In the genomic region with DNA sequence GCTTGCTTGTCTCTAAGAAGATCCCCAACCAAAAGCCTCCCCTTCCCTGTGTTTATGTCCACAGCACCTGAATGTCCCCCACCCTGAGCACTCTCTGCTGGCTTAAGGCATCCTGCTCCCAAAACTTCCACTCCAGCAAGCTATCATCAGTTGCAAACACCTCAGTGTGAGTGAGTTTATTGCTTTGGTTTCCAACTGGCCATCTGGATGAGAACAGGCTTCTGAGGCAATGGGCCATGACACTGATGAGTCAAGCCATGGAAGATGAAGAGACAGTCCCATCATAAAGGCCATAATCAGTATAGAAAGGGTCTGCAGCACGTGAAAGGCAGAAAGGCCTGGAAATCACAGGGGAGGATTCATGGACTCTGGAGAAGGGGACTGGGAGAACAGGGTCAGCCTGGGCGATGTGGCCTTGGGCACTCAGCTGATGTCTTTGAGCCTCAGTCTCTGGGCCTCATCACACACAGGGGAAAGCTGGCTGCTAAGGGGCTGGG, we compare ENCODE assay signal across 22 cellular contexts. TPM values are rescaled to one million over a fixed set of nuclear protein-coding genes. Genes with fewer than 3 reads are reported as not detected.
"Had no signal": no experiment of that assay in that cellular context is flagged by ENCODE, and none has a peak within 500 bp of the region (broad histone marks: within the 10 kb centered on the region; RNA-seq: fewer than 3 reads in every experiment).

No MANE protein-coding gene starts in this region.

- H3K9me3 Mint-ChIP-seq: activated CD4-positive, alpha-beta memory T cell treated with anti-CD3 and anti-CD28 coated beads, Interleukin-2, amount 10 ng/mL, durations not matched to agents 7 days and 5 days; activated T-cell treated with anti-CD3 and anti-CD28 coated beads, Interleukin-2, amount 50 U/mL, for 24 hours had no signal

- ATAC-seq: right cardiac atrium had no signal

- H3K27ac Mint-ChIP-seq: activated CD4-positive, alpha-beta memory T cell treated with anti-CD3 and anti-CD28 coated beads, Interleukin-2, amount 10 ng/mL, durations not matched to agents 7 days and 5 days; activated CD4-positive, alpha-beta T cell treated with anti-CD3 and anti-CD28 coated beads, Interleukin-2, amount 10 ng/mL, durations not matched to agents 7 days and 5 days; activated T-cell treated with anti-CD3 and anti-CD28 coated beads, Interleukin-2, amount 50 U/mL, for 24 hours had no signal

- H3K36me3 ChIP-seq: brain microvascular endothelial cell, esophagus squamous epithelium, transverse colon had no signal

- H3K4me3 Mint-ChIP-seq: activated CD4-positive, alpha-beta memory T cell treated with anti-CD3 and anti-CD28 coated beads, Interleukin-2, amount 10 ng/mL, durations not matched to agents 7 days and 5 days; activated CD4-positive, alpha-beta T cell treated with anti-CD3 and anti-CD28 coated beads, Interleukin-2, amount 10 ng/mL, durations not matched to agents 7 days and 5 days; activated T-cell treated with anti-CD3 and anti-CD28 coated beads, Interleukin-2, amount 50 U/mL, for 24 hours had no signal

- DNase-seq: activated CD4-positive, alpha-beta memory T cell treated with anti-CD3 and anti-CD28 coated beads, Interleukin-2, amount 10 ng/mL, durations not matched to agents 7 days and 5 days; activated CD4-positive, alpha-beta T cell treated with anti-CD3 and anti-CD28 coated beads for 1 hour; activated CD4-positive, alpha-beta T cell treated with anti-CD3 and anti-CD28 coated beads, Interleukin-2, amount 10 ng/mL, durations not matched to agents 7 days and 5 days; activated CD8-positive, alpha-beta memory T cell treated with anti-CD3 and anti-CD28 coated beads, Interleukin-2, amount 50 U/mL, for 48 hours; activated gamma-delta T cell treated with Interleukin-2 at 50 U/mL for 16 hours; activated naive CD4-positive, alpha-beta T cell treated with anti-CD3 and anti-CD28 coated beads, Interleukin-2, amount 50 U/mL, for 16 hours; activated T-cell treated with anti-CD3 and anti-CD28 coated beads, Interleukin-2, amount 50 U/mL, for 24 hours; amniotic stem cell; brain microvascular endothelial cell; esophagus squamous epithelium; glutamatergic neuron; islet precursor cell; left ventricle myocardium inferior; mesendoderm; right cardiac atrium; stimulated activated CD4-positive, alpha-beta T cell treated with anti-CD3 and anti-CD28 coated beads, Interleukin-2, amount 100 ng/mL, for 48 hours; stimulated activated naive CD4-positive, alpha-beta T cell treated with Interleukin-2 at 50 U/mL for 16 hours; T-helper 2 cell; transverse colon had no signal

- H3K27ac ChIP-seq: brain microvascular endothelial cell, esophagus squamous epithelium, transverse colon had no signal

- H3K4me3 ChIP-seq: esophagus squamous epithelium, left ventricle myocardium inferior, lung, transverse colon had no signal

- H3K27me3 ChIP-seq: brain microvascular endothelial cell, transverse colon had no signal

- H3K9me3 ChIP-seq: esophagus squamous epithelium, transverse colon had no signal

- FAIRE-seq: astrocyte, frontal cortex had no signal

RNA-seq across cellular contexts. Expression of a gene that starts 12.8 kb away (rescaled TPM):
- total RNA-seq: activated CD4-positive, alpha-beta memory T cell treated with anti-CD3 and anti-CD28 coated beads, Interleukin-2, amount 10 ng/mL, durations not matched to agents 7 days and 5 days; activated CD4-positive, alpha-beta T cell treated with anti-CD3 and anti-CD28 coated beads, Interleukin-2, amount 10 ng/mL, durations not matched to agents 7 days and 5 days had no signal
